ENCODE assay signal across 23 cellular contexts in the genomic region with DNA sequence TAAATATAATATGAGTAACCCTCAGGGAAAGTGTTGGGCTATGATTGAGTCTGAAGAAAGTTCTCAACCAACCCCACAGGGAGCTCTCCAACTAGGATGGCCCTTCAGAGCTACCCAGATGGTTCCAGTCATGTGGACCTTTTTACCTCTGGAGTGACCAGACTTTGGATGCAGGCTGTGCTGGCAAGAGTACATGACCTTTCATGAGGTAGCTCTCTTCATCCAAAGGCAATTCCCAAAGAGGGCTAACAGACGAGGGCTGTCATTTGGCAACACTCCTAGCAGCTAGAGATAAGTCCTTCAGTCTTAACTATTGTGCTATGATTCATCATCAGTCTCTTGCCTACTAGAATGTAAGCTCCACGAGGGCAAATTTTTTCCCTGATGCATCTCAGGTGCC.
"Had no signal": no experiment of that assay in that cellular context is flagged by ENCODE, and none has a peak within 500 bp of the region (broad histone marks: within the 10 kb centered on the region; RNA-seq: fewer than 3 reads in every experiment).

No MANE protein-coding gene starts in this region.

- H3K27ac ChIP-seq: dorsolateral prefrontal cortex, gastroesophageal sphincter, hepatocyte, left lung, parathyroid adenoma, prostate gland, sigmoid colon, skin epidermis, testis, tibial nerve, upper lobe of right lung had no signal

- H3K4me3 ChIP-seq: dorsolateral prefrontal cortex, gastroesophageal sphincter, hepatocyte, left lung, prostate gland, sigmoid colon, skin epidermis, testis, tibial nerve, upper lobe of right lung had no signal

- H3K4me1 ChIP-seq: parathyroid adenoma, prostate gland, sigmoid colon, testis had no signal

- ATAC-seq: esophagus mucosa; gastroesophageal sphincter; left lung; naive thymus-derived CD4-positive, alpha-beta T cell; stimulated activated naive B cell treated with anti-CD40 and anti-IgM and Interleukin-4, amounts not matched to agents 10 μg/mL and 1 μg/mL and 100 μg/mL, for 72 hours; stimulated activated naive CD8-positive, alpha-beta T cell treated with anti-CD3 and anti-CD28 coated beads, Interleukin-15, amount 100 ng/mL, for 72 hours; upper lobe of right lung had no signal

- H3K9me3 ChIP-seq: gastroesophageal sphincter, left lung, prostate gland, sigmoid colon, testis, tibial nerve, upper lobe of right lung had no signal

- H3K36me3 ChIP-seq: gastroesophageal sphincter, left lung, prostate gland, sigmoid colon, tibial nerve, upper lobe of right lung had no signal

- H3K27me3 ChIP-seq: dorsolateral prefrontal cortex, gastroesophageal sphincter, hepatocyte, left lung, sigmoid colon, testis, tibial nerve, upper lobe of right lung had no signal

- DNase-seq: cortex of kidney; dorsolateral prefrontal cortex; effector memory CD4-positive, alpha-beta T cell; foreskin fibroblast; glutamatergic neuron; kidney glomerular epithelial cell; left lung; naive thymus-derived CD4-positive, alpha-beta T cell; nephron progenitor cell; sigmoid colon; stimulated activated CD4-positive, alpha-beta T cell treated with anti-CD3 and anti-CD28 coated beads, Interleukin-2, amount 100 ng/mL, for 24 hours; stimulated activated CD4-positive, alpha-beta T cell treated with anti-CD3 and anti-CD28 coated beads, Interleukin-4, amount 100 ng/mL, for 4 hours; stimulated activated naive B cell treated with anti-CD40 and anti-IgM and Interleukin-4, amounts not matched to agents 10 μg/mL and 1 μg/mL and 100 μg/mL, for 72 hours; stimulated activated naive CD8-positive, alpha-beta T cell treated with anti-CD3 and anti-CD28 coated beads, Interleukin-15, amount 100 ng/mL, for 72 hours; testis; upper lobe of right lung had no signal
